14 cellular contexts compared by ENCODE assay signal in the genomic region with DNA sequence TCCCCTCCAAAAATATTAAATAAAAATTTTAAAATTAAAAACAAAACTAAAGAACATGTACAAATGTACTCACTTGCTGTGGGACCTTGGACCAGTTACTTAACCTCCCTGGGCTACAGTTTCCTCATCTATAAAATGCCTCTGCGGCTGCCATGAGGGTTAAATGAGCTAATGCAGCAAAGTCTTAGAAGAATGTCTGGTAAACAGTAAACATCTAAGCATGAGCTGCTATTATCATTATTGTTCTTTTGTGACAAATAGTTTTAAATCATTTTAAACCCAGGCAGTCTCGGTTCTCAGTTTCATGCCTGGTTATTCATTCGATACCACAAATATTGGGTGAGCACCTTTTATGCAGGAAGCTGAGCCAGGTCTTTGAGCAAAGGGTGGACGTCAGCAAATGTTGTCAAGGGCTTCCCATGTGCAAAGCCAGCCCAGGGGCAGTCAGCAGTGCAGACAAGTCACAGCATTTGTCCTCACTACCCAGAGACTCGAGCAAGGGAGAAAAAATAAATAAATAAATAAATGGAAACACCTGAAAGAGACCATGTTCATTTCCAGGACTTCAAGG.
DNase-seq lines count a peak whose midpoint lies in the region; ATAC-seq and TF ChIP-seq lines count a peak whose summit lies in the region.
"Had no signal": no experiment of that assay in that cellular context is flagged by ENCODE, and none has a peak within 500 bp of the region (broad histone marks: within the 10 kb centered on the region; RNA-seq: fewer than 3 reads in every experiment).

No MANE protein-coding gene starts in this region.

- H3K9me3 Mint-ChIP-seq in activated CD4-positive, alpha-beta T cell treated with anti-CD3 and anti-CD28 coated beads, Interleukin-2, amount 10 ng/mL, durations not matched to agents 24 days and 14 days: peaks cover 6% of the 10 kb centered on the region
- H3K9me3 Mint-ChIP-seq in natural killer cell treated with Interleukin-12 subunit alpha and Interleukin-12 subunit beta and Interleukin-15 and Interleukin-18, amount 100 ng/mL, for 72 hours: peaks cover 3% of the 10 kb centered on the region

- H3K79me2 ChIP-seq in mammary epithelial cell (ENCODE audit: insufficient read depth, low read length): no peaks in the 10 kb centered on the region

- no peaks in the 10 kb centered on the region for H3K27me3 ChIP-seq in mammary epithelial cell (ENCODE audit: insufficient read depth, low read length)

- 82% methylated on average over 5 of the region's 5 CpGs for WGBS in mammary epithelial cell (ENCODE audit: low coverage, missing lambda C conversion rate)

- peak overlapping the region; percentile 37 for H3K27ac Mint-ChIP-seq in activated CD4-positive, alpha-beta T cell treated with anti-CD3 and anti-CD28 coated beads, Interleukin-2, amount 10 ng/mL, durations not matched to agents 24 days and 14 days
- H3K27ac Mint-ChIP-seq in natural killer cell treated with Interleukin-12 subunit alpha and Interleukin-12 subunit beta and Interleukin-15 and Interleukin-18, amount 100 ng/mL, for 72 hours: peak overlapping the region; percentile 92 to 98

- no peak overlapping the region for H3K4me3 ChIP-seq in mammary epithelial cell (replicated peaks in 1 of 3; ENCODE audit: insufficient read depth in 1 of 3, low read depth in 2 of 3, low read length in 3 of 3)
- H3K4me3 ChIP-seq: A549 had no signal

- in situ Hi-C loops in mammary epithelial cell (cut with MboI; ENCODE audit: low sequenced_read_pairs in 2 of 2): no loop called here

- CTCF ChIA-PET in mammary epithelial cell (lab: Charles Lee; ENCODE audit: low non-redundant PET): no interaction called here

- peaks cover 50% of the 10 kb centered on the region for H3K4me1 Mint-ChIP-seq in activated CD4-positive, alpha-beta T cell treated with anti-CD3 and anti-CD28 coated beads, Interleukin-2, amount 10 ng/mL, durations not matched to agents 24 days and 14 days
- H3K4me1 Mint-ChIP-seq in natural killer cell treated with Interleukin-12 subunit alpha and Interleukin-12 subunit beta and Interleukin-15 and Interleukin-18, amount 100 ng/mL, for 72 hours (ENCODE audit: low read depth in 2 of 2): peaks cover 72 to 83% of the 10 kb centered on the region in 2 donors

- no peak overlapping the region for H3K4me3 Mint-ChIP-seq in activated CD4-positive, alpha-beta T cell treated with anti-CD3 and anti-CD28 coated beads, Interleukin-2, amount 10 ng/mL, durations not matched to agents 24 days and 14 days
- H3K4me3 Mint-ChIP-seq in natural killer cell treated with Interleukin-12 subunit alpha and Interleukin-12 subunit beta and Interleukin-15 and Interleukin-18, amount 100 ng/mL, for 72 hours: peak overlapping the region; percentile 87

- dilution Hi-C loops in mammary epithelial cell (cut with HindIII; ENCODE audit: low sequenced_read_pairs): no loop called here

- H4K20me1 ChIP-seq in mammary epithelial cell (ENCODE audit: insufficient read depth, low read length): no peaks in the 10 kb centered on the region

- ATAC-seq in GM19351 (IDR thresholded peaks at IDR 0.05; ENCODE audit: unreplicated experiment) (peak; percentile 58), HG03469 (IDR thresholded peaks at IDR 0.05; ENCODE audit: unreplicated experiment) (no peak), HG03039 (IDR thresholded peaks at IDR 0.05; ENCODE audit: unreplicated experiment) (no peak)
- ATAC-seq in natural killer cell treated with Interleukin-12 subunit alpha and Interleukin-12 subunit beta and Interleukin-15 and Interleukin-18, amount 100 ng/mL, for 72 hours: no peak
- ATAC-seq: A549 had no signal

- DNase-seq in activated CD4-positive, alpha-beta T cell treated with anti-CD3 and anti-CD28 coated beads, Interleukin-2, amount 10 ng/mL, durations not matched to agents 24 days and 14 days: no peak
- DNase-seq in activated CD4-positive, alpha-beta T cell treated with anti-CD3 and anti-CD28 coated beads for 1 hour: no peak
- peak; percentile 74 for DNase-seq in RPMI8226
- peak; percentile 15 for DNase-seq in natural killer cell treated with Interleukin-12 subunit alpha and Interleukin-12 subunit beta and Interleukin-15 and Interleukin-18, amount 100 ng/mL, for 72 hours (ENCODE audit: low spot score)
- no peak for DNase-seq in mammary epithelial cell
- DNase-seq: DMS79, left cardiac atrium, NCI-H345, SHP77 had no signal

- no peak overlapping the region for H3K4me2 ChIP-seq in mammary epithelial cell (ENCODE audit: insufficient read depth, low read depth, low read length)
- H3K4me2 ChIP-seq: A549 had no signal

- no peak for TF ChIP-seq CTCF in mammary epithelial cell (conservative IDR thresholded peaks at IDR 0.05 in 1 of 2, IDR thresholded peaks at IDR 0.05 in 1 of 2; ENCODE audit: extremely low read depth in 1 of 2, insufficient read depth in 1 of 2, low read depth in 1 of 2, low read length in 2 of 2)

- no TSS peak for BruUV-seq in mammary epithelial cell (replicated peaks; lab: Mats Ljungman, UMichigan)

- intact Hi-C loops in activated CD4-positive, alpha-beta T cell treated with anti-CD3 and anti-CD28 coated beads, Interleukin-2, amount 10 ng/mL, durations not matched to agents 24 days and 14 days (cut with micrococcal nuclease): no loop called here
- intact Hi-C loops in mammary epithelial cell (cut with micrococcal nuclease): no loop called here

- H3K9me3 ChIP-seq in mammary epithelial cell (replicated peaks; ENCODE audit: insufficient read depth, low read length): no peaks in the 10 kb centered on the region
- H3K9me3 ChIP-seq: A549 had no signal

- no peak overlapping the region for H3K27ac ChIP-seq in mammary epithelial cell (ENCODE audit: insufficient read depth, low read depth, low read length)
- H3K27ac ChIP-seq: VCaP had no signal

- H3K9ac ChIP-seq in mammary epithelial cell (ENCODE audit: insufficient read depth, low read length): no peak overlapping the region

- peaks cover 5% of the 10 kb centered on the region for H3K4me1 ChIP-seq in mammary epithelial cell (ENCODE audit: insufficient read depth, low read length)
- H3K4me1 ChIP-seq: A549 had no signal

- H2AFZ ChIP-seq in mammary epithelial cell (ENCODE audit: low read depth, low read length): no peak overlapping the region

- H3K36me3 Mint-ChIP-seq in activated CD4-positive, alpha-beta T cell treated with anti-CD3 and anti-CD28 coated beads, Interleukin-2, amount 10 ng/mL, durations not matched to agents 24 days and 14 days (ENCODE audit: low read depth): peaks cover 59% of the 10 kb centered on the region
- H3K36me3 Mint-ChIP-seq in natural killer cell treated with Interleukin-12 subunit alpha and Interleukin-12 subunit beta and Interleukin-15 and Interleukin-18, amount 100 ng/mL, for 72 hours: peaks cover 9% of the 10 kb centered on the region

- H3K27me3 Mint-ChIP-seq in activated CD4-positive, alpha-beta T cell treated with anti-CD3 and anti-CD28 coated beads, Interleukin-2, amount 10 ng/mL, durations not matched to agents 24 days and 14 days: no peaks in the 10 kb centered on the region
- no peaks in the 10 kb centered on the region for H3K27me3 Mint-ChIP-seq in natural killer cell treated with Interleukin-12 subunit alpha and Interleukin-12 subunit beta and Interleukin-15 and Interleukin-18, amount 100 ng/mL, for 72 hours

- no peaks in the 10 kb centered on the region for H3K36me3 ChIP-seq in mammary epithelial cell (ENCODE audit: insufficient read depth, low read length)

Comparison
In these comparisons a context has a peak if more than half of its experiments do, and no peak if none do; other contexts are left out.
1. DNase-seq: peak in RPMI8226 (single experiment) and natural killer cell treated with Interleukin-12 subunit alpha and Interleukin-12 subunit beta and Interleukin-15 and Interleukin-18, amount 100 ng/mL, for 72 hours (single experiment); none in activated CD4-positive, alpha-beta T cell treated with anti-CD3 and anti-CD28 coated beads, Interleukin-2, amount 10 ng/mL, durations not matched to agents 24 days and 14 days (single experiment), activated CD4-positive, alpha-beta T cell treated with anti-CD3 and anti-CD28 coated beads for 1 hour (single experiment) and mammary epithelial cell (single experiment).